Comparison of ENCODE assay signal across 8 cellular contexts in the genomic region with DNA sequence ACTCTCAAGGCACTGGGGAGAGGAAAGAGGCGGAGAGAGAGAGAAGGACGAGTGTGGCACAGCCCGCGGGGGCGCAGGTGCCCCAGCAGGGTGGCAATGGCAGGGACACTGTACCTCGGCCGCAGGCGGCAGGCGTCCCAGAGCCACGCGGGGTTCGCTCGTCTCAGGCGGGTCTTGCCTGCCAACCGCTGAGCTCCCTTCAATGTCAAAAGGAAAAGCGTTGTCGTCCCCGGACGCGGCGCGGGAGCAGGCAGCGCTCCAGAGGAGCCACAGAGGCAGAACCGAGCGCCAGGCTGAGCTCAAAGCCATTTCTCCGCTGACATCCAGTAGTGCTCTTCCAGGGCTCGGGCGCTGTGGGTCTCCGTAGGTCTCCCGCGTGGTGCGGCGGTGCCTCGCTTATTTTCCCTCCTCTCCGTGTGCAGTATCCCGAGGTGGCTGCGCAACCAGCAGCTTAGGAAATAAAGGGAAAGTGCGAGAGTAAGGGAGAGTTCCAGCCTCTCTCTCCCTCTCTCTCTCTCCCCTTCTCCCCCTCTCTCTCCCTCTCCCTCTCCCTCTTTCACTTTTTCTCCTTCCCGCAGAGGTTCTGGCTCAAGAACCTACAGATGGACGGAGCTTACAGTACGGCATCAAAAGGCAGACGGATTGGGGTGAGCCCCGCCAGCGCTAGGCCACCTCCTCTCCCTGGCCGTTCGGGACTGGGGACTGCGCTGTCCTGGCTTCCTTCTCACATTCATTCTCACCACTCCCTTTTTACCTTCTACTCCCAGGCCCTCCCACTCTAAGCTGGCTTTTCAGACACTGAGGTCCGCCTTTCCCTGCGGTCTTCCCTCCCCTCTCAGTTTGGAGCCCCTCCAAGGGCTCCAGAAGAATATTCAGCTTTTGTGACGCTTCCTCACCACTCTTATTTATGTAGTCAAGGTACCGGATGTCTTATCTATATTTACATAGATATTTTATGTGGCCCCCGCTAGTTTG. TPM values are rescaled to one million over a fixed set of nuclear protein-coding genes. Genes with fewer than 3 reads are reported as not detected.
DNase-seq lines count a peak whose midpoint lies in the region; ATAC-seq and TF ChIP-seq lines count a peak whose summit lies in the region.

A gene with protein sequence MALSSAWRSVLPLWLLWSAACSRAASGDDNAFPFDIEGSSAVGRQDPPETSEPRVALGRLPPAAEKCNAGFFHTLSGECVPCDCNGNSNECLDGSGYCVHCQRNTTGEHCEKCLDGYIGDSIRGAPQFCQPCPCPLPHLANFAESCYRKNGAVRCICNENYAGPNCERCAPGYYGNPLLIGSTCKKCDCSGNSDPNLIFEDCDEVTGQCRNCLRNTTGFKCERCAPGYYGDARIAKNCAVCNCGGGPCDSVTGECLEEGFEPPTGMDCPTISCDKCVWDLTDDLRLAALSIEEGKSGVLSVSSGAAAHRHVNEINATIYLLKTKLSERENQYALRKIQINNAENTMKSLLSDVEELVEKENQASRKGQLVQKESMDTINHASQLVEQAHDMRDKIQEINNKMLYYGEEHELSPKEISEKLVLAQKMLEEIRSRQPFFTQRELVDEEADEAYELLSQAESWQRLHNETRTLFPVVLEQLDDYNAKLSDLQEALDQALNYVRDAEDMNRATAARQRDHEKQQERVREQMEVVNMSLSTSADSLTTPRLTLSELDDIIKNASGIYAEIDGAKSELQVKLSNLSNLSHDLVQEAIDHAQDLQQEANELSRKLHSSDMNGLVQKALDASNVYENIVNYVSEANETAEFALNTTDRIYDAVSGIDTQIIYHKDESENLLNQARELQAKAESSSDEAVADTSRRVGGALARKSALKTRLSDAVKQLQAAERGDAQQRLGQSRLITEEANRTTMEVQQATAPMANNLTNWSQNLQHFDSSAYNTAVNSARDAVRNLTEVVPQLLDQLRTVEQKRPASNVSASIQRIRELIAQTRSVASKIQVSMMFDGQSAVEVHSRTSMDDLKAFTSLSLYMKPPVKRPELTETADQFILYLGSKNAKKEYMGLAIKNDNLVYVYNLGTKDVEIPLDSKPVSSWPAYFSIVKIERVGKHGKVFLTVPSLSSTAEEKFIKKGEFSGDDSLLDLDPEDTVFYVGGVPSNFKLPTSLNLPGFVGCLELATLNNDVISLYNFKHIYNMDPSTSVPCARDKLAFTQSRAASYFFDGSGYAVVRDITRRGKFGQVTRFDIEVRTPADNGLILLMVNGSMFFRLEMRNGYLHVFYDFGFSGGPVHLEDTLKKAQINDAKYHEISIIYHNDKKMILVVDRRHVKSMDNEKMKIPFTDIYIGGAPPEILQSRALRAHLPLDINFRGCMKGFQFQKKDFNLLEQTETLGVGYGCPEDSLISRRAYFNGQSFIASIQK (N-terminal part only) (minus strand): TSS at position 726 of the 975 bp plus-strand sequence. CDS start 417 bp downstream, at position 309.

- DNase-seq in Peyer's patch (peak in 1 of 3 donors; percentile 51), cerebellum (ENCODE audit: low spot score) (peak; percentile 21), islet precursor cell (peak; percentile 73), amniotic stem cell (lab: John Stamatoyannopoulos, UW) (no peak)

- peak within 1 kb of the TSS; percentile 79 to 86 (median 84) for H3K9ac ChIP-seq in skeletal muscle tissue (ENCODE audit: low read depth in 1 of 3, low read length in 3 of 3)

- no peak for TF ChIP-seq CTCF in Peyer's patch (IDR thresholded peaks at IDR 0.05)

- H3K4me1 ChIP-seq in ACC112 (ENCODE audit: control insufficient read depth, insufficient read depth, low read length, unreplicated experiment) (peaks cover 26% of the 10 kb centered on the region), Peyer's patch (no peaks in the 10 kb centered on the region), skeletal muscle tissue (ENCODE audit: control insufficient read depth in 3 of 3, insufficient read depth in 3 of 3, low read length in 3 of 3) (peaks cover 6 to 17% (median 7%) of the 10 kb centered on the region in 3 donors)

- no peak for TF ChIP-seq POLR2A in Peyer's patch (IDR thresholded peaks at IDR 0.05)

- peak within 1 kb of the TSS; percentile 90 for H3K27ac ChIP-seq in ACC112 (ENCODE audit: low read depth, low read length)
- peak within 1 kb of the TSS; percentile 66 to 87 (median 76) for H3K27ac ChIP-seq in Peyer's patch
- H3K27ac ChIP-seq in skeletal muscle tissue (ENCODE audit: low read depth, low read length): peak within 1 kb of the TSS; percentile 77

- H3K9me3 ChIP-seq in Peyer's patch (no peaks in the 10 kb centered on the region), skeletal muscle tissue (ENCODE audit: control insufficient read depth in 3 of 3, low read length in 3 of 3) (no peaks in the 10 kb centered on the region)

- peak within 1 kb of the TSS; percentile 89 for H3K4me3 ChIP-seq in ACC112 (ENCODE audit: low read depth, low read length)
- peak within 1 kb of the TSS; percentile 41 to 66 (median 52) for H3K4me3 ChIP-seq in Peyer's patch
- peak within 1 kb of the TSS; percentile 81 to 91 (median 87) for H3K4me3 ChIP-seq in skeletal muscle tissue (ENCODE audit: low read length in 3 of 3)

- H3K36me3 ChIP-seq in ACC112 (ENCODE audit: insufficient read depth, low read length) (peaks cover 19% of the 10 kb centered on the region), Peyer's patch (no peaks in the 10 kb centered on the region), skeletal muscle tissue (ENCODE audit: control insufficient read depth in 3 of 3, insufficient read depth in 3 of 3, low read length in 3 of 3) (no peaks in the 10 kb centered on the region)

- ATAC-seq in GM18511 (IDR thresholded peaks at IDR 0.05; ENCODE audit: unreplicated experiment) (peak; percentile 39), GM21423 (IDR thresholded peaks at IDR 0.05; ENCODE audit: unreplicated experiment) (no peak)

- H3K79me2 ChIP-seq in ACC112 (ENCODE audit: control insufficient read depth, insufficient read depth, low read length, unreplicated experiment): peaks cover 59% of the 10 kb centered on the region

- H3K27me3 ChIP-seq in ACC112 (ENCODE audit: insufficient read depth, low read length) (no peaks in the 10 kb centered on the region), Peyer's patch (no peaks in the 10 kb centered on the region), skeletal muscle tissue (ENCODE audit: control insufficient read depth in 3 of 3, insufficient read depth in 3 of 3, low read length in 3 of 3) (no peaks in the 10 kb centered on the region)

- H2AFZ ChIP-seq in ACC112 (ENCODE audit: low read length, unreplicated experiment): peak within 1 kb of the TSS; percentile 20

RNA-seq across cellular contexts. Expression of the gene that starts here (rescaled TPM):
- total RNA-seq in Peyer's patch: 10 to 100 TPM in 3 of 4 donors, 1 to 10 TPM in 1; 10.0 to 99.0 (median 28.9) TPM
- 65.4 TPM for total RNA-seq in cerebellum
- 248 TPM for total RNA-seq in skeletal muscle tissue
